2 cellular contexts compared by ENCODE assay signal in the genomic region with DNA sequence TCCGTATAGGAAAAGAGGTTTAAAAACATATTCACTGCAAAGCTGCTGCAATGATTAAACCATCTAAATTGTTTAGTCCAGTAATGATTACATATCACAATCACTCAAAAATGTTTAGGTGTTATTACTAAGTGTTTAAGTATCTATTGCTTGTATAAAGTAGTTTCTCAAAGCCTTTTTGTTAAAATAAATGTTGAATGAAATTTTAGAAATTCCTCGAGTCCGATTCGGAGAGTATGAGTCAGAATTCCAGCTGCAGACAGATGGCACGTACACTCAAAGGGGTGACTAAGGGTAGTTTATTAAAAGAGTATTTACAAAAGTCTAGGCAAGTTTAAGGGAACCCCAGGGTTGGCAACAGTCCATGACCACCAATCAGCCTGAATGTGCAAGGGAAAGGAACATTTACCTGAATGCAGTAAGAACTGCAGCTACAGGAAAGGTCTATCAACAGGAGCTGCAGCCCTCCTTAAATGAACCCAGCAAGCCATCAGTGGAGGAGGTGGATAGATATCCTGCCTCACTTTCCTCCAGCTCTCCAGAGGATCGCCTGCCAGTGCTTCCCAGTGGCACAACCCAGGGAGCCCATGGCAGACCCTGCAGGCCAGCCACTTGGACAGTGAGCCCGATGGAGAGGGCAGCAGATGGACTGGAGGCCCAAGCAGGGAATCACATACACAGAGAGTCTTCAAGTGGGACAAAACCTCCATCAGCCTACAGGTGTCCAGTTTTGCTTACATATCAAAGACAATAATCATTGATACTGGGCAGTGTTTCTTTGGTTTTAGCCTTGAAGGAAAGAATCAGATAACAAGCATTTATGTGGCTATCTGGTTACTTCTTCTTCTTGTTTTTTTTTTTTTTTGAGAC.
TF ChIP-seq lines count a peak whose summit lies in the region.

No MANE protein-coding gene starts in this region.

TF ChIP-seq in A549, 52 proteins besides CTCF, POLR2A, EP300 and RAD21 (continued from another document):
- TF ChIP-seq, protein P1, sequence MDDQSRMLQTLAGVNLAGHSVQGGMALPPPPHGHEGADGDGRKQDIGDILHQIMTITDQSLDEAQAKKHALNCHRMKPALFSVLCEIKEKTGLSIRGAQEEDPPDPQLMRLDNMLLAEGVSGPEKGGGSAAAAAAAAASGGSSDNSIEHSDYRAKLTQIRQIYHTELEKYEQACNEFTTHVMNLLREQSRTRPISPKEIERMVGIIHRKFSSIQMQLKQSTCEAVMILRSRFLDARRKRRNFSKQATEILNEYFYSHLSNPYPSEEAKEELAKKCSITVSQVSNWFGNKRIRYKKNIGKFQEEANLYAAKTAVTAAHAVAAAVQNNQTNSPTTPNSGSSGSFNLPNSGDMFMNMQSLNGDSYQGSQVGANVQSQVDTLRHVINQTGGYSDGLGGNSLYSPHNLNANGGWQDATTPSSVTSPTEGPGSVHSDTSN (IDR thresholded peaks at IDR 0.05), result no peak
- TF ChIP-seq POLR2AphosphoS2 (conservative IDR thresholded peaks at IDR 0.05; ENCODE audit: low read length) (no peak), BHLHE40 (IDR thresholded peaks at IDR 0.05; ENCODE audit: low read depth, low read length) (no peak), HDAC2 (IDR thresholded peaks at IDR 0.05) (no peak), MAZ (IDR thresholded peaks at IDR 0.05; ENCODE audit: borderline replicate concordance, low read depth, low read length) (no peak), GATA3 (IDR thresholded peaks at IDR 0.05; ENCODE audit: borderline replicate concordance) (peak; percentile 62; the same call in 1 of the 2 replicates), MYC (IDR thresholded peaks at IDR 0.05; ENCODE audit: borderline replicate concordance, low read length) (no peak), TP53 (CRISPR knock-in tag; IDR thresholded peaks at IDR 0.05) (no peak), ESRRA (IDR thresholded peaks at IDR 0.05; ENCODE audit: borderline replicate concordance, low read length) (no peak), KDM5A (IDR thresholded peaks at IDR 0.05) (no peak), JUNB (IDR thresholded peaks at IDR 0.05) (peak; percentile 80), HOXB13 (CRISPR knock-in tag; IDR thresholded peaks at IDR 0.05; ENCODE audit: low read depth) (no peak), CHD2 (IDR thresholded peaks at IDR 0.05; ENCODE audit: low read length, partially characterized antibody) (no peak), NFE2L2 (conservative IDR thresholded peaks at IDR 0.05; ENCODE audit: low read length) (no peak), NR3C1 (IDR thresholded peaks at IDR 0.05) (no peak), NPAS2 (CRISPR knock-in tag; IDR thresholded peaks at IDR 0.05; ENCODE audit: borderline replicate concordance) (no peak), HEYL (CRISPR knock-in tag; IDR thresholded peaks at IDR 0.05) (no peak)
- TF ChIP-seq, protein P2, sequence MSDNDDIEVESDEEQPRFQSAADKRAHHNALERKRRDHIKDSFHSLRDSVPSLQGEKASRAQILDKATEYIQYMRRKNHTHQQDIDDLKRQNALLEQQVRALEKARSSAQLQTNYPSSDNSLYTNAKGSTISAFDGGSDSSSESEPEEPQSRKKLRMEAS (IDR thresholded peaks at IDR 0.05), result peak; percentile 24; the same call in 1 of the 2 replicates
- TF ChIP-seq, protein P3, sequence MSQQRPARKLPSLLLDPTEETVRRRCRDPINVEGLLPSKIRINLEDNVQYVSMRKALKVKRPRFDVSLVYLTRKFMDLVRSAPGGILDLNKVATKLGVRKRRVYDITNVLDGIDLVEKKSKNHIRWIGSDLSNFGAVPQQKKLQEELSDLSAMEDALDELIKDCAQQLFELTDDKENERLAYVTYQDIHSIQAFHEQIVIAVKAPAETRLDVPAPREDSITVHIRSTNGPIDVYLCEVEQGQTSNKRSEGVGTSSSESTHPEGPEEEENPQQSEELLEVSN (IDR thresholded peaks at IDR 0.05; ENCODE audit: borderline replicate concordance, low read depth), result no peak
- TF ChIP-seq, protein P4, sequence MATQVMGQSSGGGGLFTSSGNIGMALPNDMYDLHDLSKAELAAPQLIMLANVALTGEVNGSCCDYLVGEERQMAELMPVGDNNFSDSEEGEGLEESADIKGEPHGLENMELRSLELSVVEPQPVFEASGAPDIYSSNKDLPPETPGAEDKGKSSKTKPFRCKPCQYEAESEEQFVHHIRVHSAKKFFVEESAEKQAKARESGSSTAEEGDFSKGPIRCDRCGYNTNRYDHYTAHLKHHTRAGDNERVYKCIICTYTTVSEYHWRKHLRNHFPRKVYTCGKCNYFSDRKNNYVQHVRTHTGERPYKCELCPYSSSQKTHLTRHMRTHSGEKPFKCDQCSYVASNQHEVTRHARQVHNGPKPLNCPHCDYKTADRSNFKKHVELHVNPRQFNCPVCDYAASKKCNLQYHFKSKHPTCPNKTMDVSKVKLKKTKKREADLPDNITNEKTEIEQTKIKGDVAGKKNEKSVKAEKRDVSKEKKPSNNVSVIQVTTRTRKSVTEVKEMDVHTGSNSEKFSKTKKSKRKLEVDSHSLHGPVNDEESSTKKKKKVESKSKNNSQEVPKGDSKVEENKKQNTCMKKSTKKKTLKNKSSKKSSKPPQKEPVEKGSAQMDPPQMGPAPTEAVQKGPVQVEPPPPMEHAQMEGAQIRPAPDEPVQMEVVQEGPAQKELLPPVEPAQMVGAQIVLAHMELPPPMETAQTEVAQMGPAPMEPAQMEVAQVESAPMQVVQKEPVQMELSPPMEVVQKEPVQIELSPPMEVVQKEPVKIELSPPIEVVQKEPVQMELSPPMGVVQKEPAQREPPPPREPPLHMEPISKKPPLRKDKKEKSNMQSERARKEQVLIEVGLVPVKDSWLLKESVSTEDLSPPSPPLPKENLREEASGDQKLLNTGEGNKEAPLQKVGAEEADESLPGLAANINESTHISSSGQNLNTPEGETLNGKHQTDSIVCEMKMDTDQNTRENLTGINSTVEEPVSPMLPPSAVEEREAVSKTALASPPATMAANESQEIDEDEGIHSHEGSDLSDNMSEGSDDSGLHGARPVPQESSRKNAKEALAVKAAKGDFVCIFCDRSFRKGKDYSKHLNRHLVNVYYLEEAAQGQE (IDR thresholded peaks at IDR 0.05), result no peak
- TF ChIP-seq, protein P5, sequence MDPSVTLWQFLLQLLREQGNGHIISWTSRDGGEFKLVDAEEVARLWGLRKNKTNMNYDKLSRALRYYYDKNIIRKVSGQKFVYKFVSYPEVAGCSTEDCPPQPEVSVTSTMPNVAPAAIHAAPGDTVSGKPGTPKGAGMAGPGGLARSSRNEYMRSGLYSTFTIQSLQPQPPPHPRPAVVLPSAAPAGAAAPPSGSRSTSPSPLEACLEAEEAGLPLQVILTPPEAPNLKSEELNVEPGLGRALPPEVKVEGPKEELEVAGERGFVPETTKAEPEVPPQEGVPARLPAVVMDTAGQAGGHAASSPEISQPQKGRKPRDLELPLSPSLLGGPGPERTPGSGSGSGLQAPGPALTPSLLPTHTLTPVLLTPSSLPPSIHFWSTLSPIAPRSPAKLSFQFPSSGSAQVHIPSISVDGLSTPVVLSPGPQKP (IDR thresholded peaks at IDR 0.05; ENCODE audit: low read depth, low read length), result no peak

TF ChIP-seq in IMR-90, 13 proteins besides CTCF, POLR2A, EP300 and RAD21 (continued from another document):
- peak; percentile 98 for TF ChIP-seq FOS (IDR thresholded peaks at IDR 0.05; ENCODE audit: low read depth, low read length)
- peak; percentile 35 for TF ChIP-seq RCOR1 (IDR thresholded peaks at IDR 0.05; ENCODE audit: insufficient replicate concordance, low read length)
